Comparison of ENCODE assay signal across 10 cellular contexts in genomic region chr4:10104211-10104990, GRCh38. TPM values are rescaled to one million over a fixed set of nuclear protein-coding genes. Genes with fewer than 3 reads are reported as not detected.
A peak's percentile ranks its signal among the peaks of the same experiment; 100 is the strongest.
DNase-seq lines count a peak whose midpoint lies in the region; ATAC-seq, FAIRE-seq and TF ChIP-seq lines count a peak whose summit lies in the region.
"Had no signal": no experiment of that assay in that cellular context is flagged by ENCODE, and none has a peak within 500 bp of the region (broad histone marks: within the 10 kb centered on the region; RNA-seq: fewer than 3 reads in every experiment).

No MANE protein-coding gene starts in this region.

- DNase-seq in activated T-cell treated with anti-CD3 and anti-CD28 coated beads, Interleukin-2, amount 50 U/mL, for 24 hours, result no peak
- DNase-seq in activated T-cell treated with anti-CD3 and anti-CD28 coated beads, Interleukin-2, amount 50 U/mL, for 48 hours, result no peak
- no peak for DNase-seq in K562 (ENCODE audit: extremely low read depth in 1 of 4, low spot score in 3 of 4)
- DNase-seq in mesothelial cell of epicardium (ENCODE audit: low spot score in 2 of 2, unreplicated experiment in 2 of 2), result no peak
- DNase-seq in tibial nerve (ENCODE audit: low spot score in 2 of 2), result no peak
- no peak for DNase-seq in frontal cortex (ENCODE audit: low spot score in 2 of 2)
- DNase-seq: foreskin melanocyte, NCI-H524 treated with DMSO at 0.1 percent for 48 hours had no signal

- 86% methylated on average over 11 of the region's 11 CpGs for WGBS in K562 (ENCODE audit: insufficient coverage, low coverage, missing lambda C conversion rate)
- WGBS in tibial nerve, 2 donors, result 55 to 63% methylated on average over 11 of the region's 11 CpGs

- H3K27ac ChIP-seq in K562 (ENCODE audit: extremely low read depth, low read depth, low read length) (no peak overlapping the region), tibial nerve (peak overlapping the region; percentile 57 to 97 (median 88))

- no peaks in the 10 kb centered on the region for H3K9me3 ChIP-seq in K562 (replicated peaks; ENCODE audit: control insufficient read depth, insufficient read depth, low read depth, low read length)
- no peaks in the 10 kb centered on the region for H3K9me3 ChIP-seq in tibial nerve

- H3K27me3 Mint-ChIP-seq in activated T-cell treated with anti-CD3 and anti-CD28 coated beads, Interleukin-2, amount 50 U/mL, for 24 hours, result no peaks in the 10 kb centered on the region
- no peaks in the 10 kb centered on the region for H3K27me3 Mint-ChIP-seq in mesothelial cell of epicardium (ENCODE audit: low read depth)

- peak; percentile 40 for FAIRE-seq in K562 (lab: Jason Lieb, UNC)
- no peak for FAIRE-seq in frontal cortex (lab: Jason Lieb, UNC)

- H3K79me2 ChIP-seq in K562 (ENCODE audit: control insufficient read depth, insufficient read depth, low read length), result peaks cover 91% of the 10 kb centered on the region

- H4K20me1 ChIP-seq in K562 (replicated peaks; ENCODE audit: control insufficient read depth, insufficient read depth, low read length), result peaks cover 63% of the 10 kb centered on the region

- in situ Hi-C loops in K562 (cut with MboI), result no loop called here

- ATAC-seq in K562 (no peak), HG02571 (IDR thresholded peaks at IDR 0.05; ENCODE audit: unreplicated experiment) (no peak), GM21367 (IDR thresholded peaks at IDR 0.05; ENCODE audit: unreplicated experiment) (no peak)

- H3K4me1 ChIP-seq in K562 (replicated peaks in 1 of 2; ENCODE audit: control insufficient read depth in 2 of 2, insufficient read depth in 2 of 2, low read length in 2 of 2) (peaks cover 26 to 28% of the 10 kb centered on the region in 2 experiments), tibial nerve (peaks cover 7 to 92% (median 87%) of the 10 kb centered on the region in 4 donors)

- intact Hi-C loops in K562 (cut with micrococcal nuclease), result no loop called here

- TF ChIP-seq POLR2A in K562 (conservative IDR thresholded peaks at IDR 0.05) (no peak), tibial nerve (IDR thresholded peaks at IDR 0.05) (no peak)

- peak overlapping the region; percentile 63 for H3K4me3 Mint-ChIP-seq in activated T-cell treated with anti-CD3 and anti-CD28 coated beads, Interleukin-2, amount 50 U/mL, for 24 hours
- H3K4me3 Mint-ChIP-seq in mesothelial cell of epicardium, result no peak overlapping the region

- TF ChIP-seq RAD21 in K562 (CRISPR knock-in tag; conservative IDR thresholded peaks at IDR 0.05 in 1 of 2, IDR thresholded peaks at IDR 0.05 in 1 of 2), result no peak

- H3K36me3 ChIP-seq in K562 (ENCODE audit: control insufficient read depth, insufficient read depth, low read length), result peaks cover 95% of the 10 kb centered on the region
- H3K36me3 ChIP-seq in tibial nerve, result peaks cover 0 to 33% (median 0%) of the 10 kb centered on the region in 3 donors

- POLR2A ChIA-PET in K562 (lab: Yijun Ruan, JAX), result interaction anchor here (0.9 to 6.9 kb wide), 6 partner anchors 8 to 25 kb away, joined by 3 to 135 read pairs (median 10); partner anchors contain the start of gene WDR1

- TF ChIP-seq EP300 in K562 (IDR thresholded peaks at IDR 0.05; ENCODE audit: low read length), result no peak
- no peak for TF ChIP-seq EP300 in tibial nerve (IDR thresholded peaks at IDR 0.05)

- no peak overlapping the region for H3K4me2 ChIP-seq in K562 (ENCODE audit: insufficient read depth, low read length)

- peak overlapping the region in 1 of 2 experiments; percentile 48; a peak in 1 of 4 replicates for H3K9ac ChIP-seq in K562 (ENCODE audit: insufficient read depth in 1 of 2, low read depth in 2 of 2, low read length in 2 of 2)

- CTCF ChIA-PET in K562 (lab: Yijun Ruan, JAX; ENCODE audit: low intra/inter-chr PET ratio), result no interaction called here

- H3K27me3 ChIP-seq in K562 (ENCODE audit: control insufficient read depth in 2 of 2, insufficient read depth in 2 of 2, low read length in 2 of 2), result no peaks in the 10 kb centered on the region
- H3K27me3 ChIP-seq in tibial nerve, result no peaks in the 10 kb centered on the region

- no peaks in the 10 kb centered on the region for H3K9me3 Mint-ChIP-seq in activated T-cell treated with anti-CD3 and anti-CD28 coated beads, Interleukin-2, amount 50 U/mL, for 24 hours
- no peaks in the 10 kb centered on the region for H3K9me3 Mint-ChIP-seq in mesothelial cell of epicardium

- H3K4me1 Mint-ChIP-seq in activated T-cell treated with anti-CD3 and anti-CD28 coated beads, Interleukin-2, amount 50 U/mL, for 24 hours (ENCODE audit: low read depth), result peaks cover 100% of the 10 kb centered on the region
- H3K4me1 Mint-ChIP-seq in mesothelial cell of epicardium, result peaks cover 35% of the 10 kb centered on the region

- H3K27ac Mint-ChIP-seq in activated T-cell treated with anti-CD3 and anti-CD28 coated beads, Interleukin-2, amount 50 U/mL, for 24 hours, result peak overlapping the region; percentile 95
- peak overlapping the region; percentile 56 for H3K27ac Mint-ChIP-seq in mesothelial cell of epicardium

- no TSS peak for BruUV-seq in K562 (replicated peaks; lab: Mats Ljungman, UMichigan)

- no peak for TF ChIP-seq CTCF in K562 (IDR thresholded peaks at IDR 0.05 in 2 of 3, conservative IDR thresholded peaks at IDR 0.05 in 1 of 3; ENCODE audit: insufficient read depth in 2 of 3, low read depth in 1 of 3, low read length in 3 of 3)
- TF ChIP-seq CTCF in mesothelial cell of epicardium (IDR thresholded peaks at IDR 0.05; ENCODE audit: unreplicated experiment), result no peak
- TF ChIP-seq CTCF in tibial nerve (IDR thresholded peaks at IDR 0.05), result no peak

- peaks cover 24% of the 10 kb centered on the region for H3K9me1 ChIP-seq in K562 (ENCODE audit: control insufficient read depth, insufficient read depth, low read length)

- no peak overlapping the region for H2AFZ ChIP-seq in K562 (ENCODE audit: low read depth, low read length)

- no peak overlapping the region for H3K4me3 ChIP-seq in K562
- no peak overlapping the region for H3K4me3 ChIP-seq in tibial nerve

- peaks cover 97% of the 10 kb centered on the region for H3K36me3 Mint-ChIP-seq in activated T-cell treated with anti-CD3 and anti-CD28 coated beads, Interleukin-2, amount 50 U/mL, for 24 hours (ENCODE audit: low read depth)
- peaks cover 23% of the 10 kb centered on the region for H3K36me3 Mint-ChIP-seq in mesothelial cell of epicardium

TF ChIP-seq in K562, 482 proteins besides CTCF, POLR2A, EP300 and RAD21:
- 0 out of 2 replicates have a peak, but pooled peaks have one; percentile 21 for TF ChIP-seq RBFOX2 (IDR thresholded peaks at IDR 0.05; ENCODE audit: low read depth, low read length)
- TF ChIP-seq CREB3 (tag; conservative IDR thresholded peaks at IDR 0.05; ENCODE audit: low read depth), result no peak
- no peak for TF ChIP-seq ASH1L (IDR thresholded peaks at IDR 0.05; ENCODE audit: borderline replicate concordance, low read depth, partially characterized antibody)
- no peak for TF ChIP-seq SRF (CRISPR knock-in tag; IDR thresholded peaks at IDR 0.05)

RNA-seq across cellular contexts. Expression of gene WDR1, which starts 12.2 kb away (rescaled TPM):
- total RNA-seq in K562 (2011; cell fraction: chromatin; rRNA removed; ENCODE audit: low replicate concordance), result 72.4 and 125 TPM in 2 replicates
- total RNA-seq in K562 (2011; cell fraction: nucleolus; rRNA removed), result 75.3 and 90.2 TPM in 2 replicates
- total RNA-seq in K562 (2011; cell fraction: nucleoplasm; rRNA removed), result 64.2 and 70.3 TPM in 2 replicates
- 151 and 154 TPM in 2 replicates for total RNA-seq in K562 (2014; rRNA removed)
- total RNA-seq in K562 (2014; rRNA removed; fragmentation: Illumina TruSeq; extraction: Trizol), result 111 and 112 TPM in 2 replicates
- total RNA-seq in K562 (2015; rRNA removed; fragmentation: Illumina TruSeq; extraction: Trizol), result 120 and 124 TPM in 2 replicates
- total RNA-seq in K562 (2021), result 186 and 213 TPM in 2 replicates
- 140 and 186 TPM in 2 replicates for polyA plus RNA-seq in K562 (2011; rRNA removed)
- polyA plus RNA-seq in K562 (2011; cell fraction: cytosol; rRNA removed), result 176 and 298 TPM in 2 replicates
- polyA plus RNA-seq in K562 (2011; cell fraction: nucleus; rRNA removed), result 133 and 190 TPM in 2 replicates
- polyA plus RNA-seq in K562 (2012), result 144 and 177 TPM in 2 replicates
- polyA plus RNA-seq in K562 (2014; fragmentation: Illumina TruSeq; extraction: Trizol), result 139 and 149 TPM in 2 replicates
- polyA plus RNA-seq in K562 (2014; fragmentation: Nextera tagmentation; extraction: Ambion mirVana), result 10 to 100 TPM; 16.1 to 23.0 TPM
- polyA plus RNA-seq in K562 (2014; rRNA removed), result 120 and 125 TPM in 2 replicates
- polyA minus RNA-seq in K562 (2011; rRNA and poly(A)+ RNA removed), result 188 and 256 TPM in 2 replicates
- polyA minus RNA-seq in K562 (2011; cell fraction: cytosol; rRNA and poly(A)+ RNA removed), result 111 and 132 TPM in 2 replicates
- 53.7 and 56.2 TPM in 2 replicates for polyA minus RNA-seq in K562 (2011; cell fraction: nucleus; rRNA and poly(A)+ RNA removed)
- 227 to 229 TPM (median 227 TPM) in 3 replicates for total RNA-seq in mesothelial cell of epicardium
- total RNA-seq in tibial nerve, result 100 to 1,000 TPM; 142 to 204 (median 148) TPM
- total RNA-seq in frontal cortex, result 83.2 TPM
